In genomic region chr5:72465601-72466563, GRCh38 we compare ENCODE assay signal across 1 cellular context.
TF ChIP-seq lines count a peak whose summit lies in the region.

No MANE protein-coding gene starts in this region.

TF ChIP-seq in GM12878, 131 proteins besides CTCF, POLR2A, EP300 and RAD21 (continued from another document and continues in another):
- no peak for TF ChIP-seq USF1 (IDR thresholded peaks at IDR 0.05; ENCODE audit: borderline replicate concordance, extremely low read length, insufficient read depth, low read depth, low read length)
- TF ChIP-seq JUNB (IDR thresholded peaks at IDR 0.05): peak; percentile 87
- TF ChIP-seq PAX8 (IDR thresholded peaks at IDR 0.05): no peak
- TF ChIP-seq SIX5 (IDR thresholded peaks at IDR 0.05; ENCODE audit: low read depth, low read length, severe bottlenecking): no peak
- no peak for TF ChIP-seq RELA (IDR thresholded peaks at IDR 0.05; ENCODE audit: borderline replicate concordance, partially characterized antibody)
- TF ChIP-seq PBX3 (IDR thresholded peaks at IDR 0.05; ENCODE audit: insufficient replicate concordance, low read depth, low read length): no peak
- TF ChIP-seq GABPA (IDR thresholded peaks at IDR 0.05; ENCODE audit: low read depth): peak; percentile 38; the same call in 1 of the 2 replicates
- TF ChIP-seq MAX (IDR thresholded peaks at IDR 0.05; ENCODE audit: low read depth, low read length): no peak
- TF ChIP-seq RELB (IDR thresholded peaks at IDR 0.05; ENCODE audit: low read depth): peak; percentile 97
- no peak for TF ChIP-seq RFX5 (IDR thresholded peaks at IDR 0.05; ENCODE audit: low read depth, low read length)
- peak; percentile 37; the same call in 1 of the 2 replicates for TF ChIP-seq ZNF217 (IDR thresholded peaks at IDR 0.05)
- TF ChIP-seq MTA3 (IDR thresholded peaks at IDR 0.05; ENCODE audit: borderline replicate concordance, low read length): peak; percentile 78
- TF ChIP-seq ZNF274 (IDR thresholded peaks at IDR 0.05; ENCODE audit: insufficient read depth, insufficient read length): no peak
- TF ChIP-seq E4F1 (IDR thresholded peaks at IDR 0.05; ENCODE audit: borderline replicate concordance, partially characterized antibody): no peak
- TF ChIP-seq ZSCAN29 (IDR thresholded peaks at IDR 0.05): no peak; the same call in 1 of the 2 replicates
- peak; percentile 84 for TF ChIP-seq CUX1 (IDR thresholded peaks at IDR 0.05; ENCODE audit: insufficient replicate concordance, low read depth, low read length)
- no peak for TF ChIP-seq LARP7 (IDR thresholded peaks at IDR 0.05)
- no peak for TF ChIP-seq CEBPB (IDR thresholded peaks at IDR 0.05; ENCODE audit: borderline replicate concordance in 1 of 2, low read depth in 2 of 2, low read length in 2 of 2)
- peak; percentile 72; the same call in 1 of the 2 replicates for TF ChIP-seq TCF7 (IDR thresholded peaks at IDR 0.05; ENCODE audit: borderline replicate concordance)
- TF ChIP-seq CHD4 (IDR thresholded peaks at IDR 0.05): no peak
- peak; percentile 80 for TF ChIP-seq MLLT1 (IDR thresholded peaks at IDR 0.05)
- peak; percentile 77; the same call in 1 of the 2 replicates for TF ChIP-seq PML (IDR thresholded peaks at IDR 0.05; ENCODE audit: low read length)
- no peak; the same call in 1 of the 2 replicates for TF ChIP-seq RCOR1 (conservative IDR thresholded peaks at IDR 0.05; ENCODE audit: low read depth, low read length)
- TF ChIP-seq SREBF1 (IDR thresholded peaks at IDR 0.05; ENCODE audit: low read length): no peak
- TF ChIP-seq ELK1 (IDR thresholded peaks at IDR 0.05; ENCODE audit: low read depth, low read length): no peak
- TF ChIP-seq SIN3A (IDR thresholded peaks at IDR 0.05; ENCODE audit: low read depth, low read length): no peak
- TF ChIP-seq SMC3 (IDR thresholded peaks at IDR 0.05; ENCODE audit: borderline replicate concordance, low read length): peak; percentile 21; the same call in 1 of the 2 replicates
- TF ChIP-seq SMARCA5 (IDR thresholded peaks at IDR 0.05): peak; percentile 68
- TF ChIP-seq ETV6 (conservative IDR thresholded peaks at IDR 0.05 in 1 of 2, IDR thresholded peaks at IDR 0.05 in 1 of 2; ENCODE audit: borderline replicate concordance in 1 of 2, low read depth in 1 of 2): peak in 1 of 2 experiments; percentile 62; a peak in 2 of 4 replicates
- no peak; the same call in 1 of the 2 replicates for TF ChIP-seq PKNOX1 (IDR thresholded peaks at IDR 0.05)
- no peak for TF ChIP-seq E2F8 (IDR thresholded peaks at IDR 0.05; ENCODE audit: low read depth, partially characterized antibody)
- no peak for TF ChIP-seq FOS (IDR thresholded peaks at IDR 0.05; ENCODE audit: borderline replicate concordance, extremely low read depth, insufficient read length)
- 0 out of 2 replicates have a peak, but pooled peaks have one; percentile 93 for TF ChIP-seq ASH2L (IDR thresholded peaks at IDR 0.05; ENCODE audit: borderline replicate concordance, low read depth)
- TF ChIP-seq IKZF1 (conservative IDR thresholded peaks at IDR 0.05): peak; percentile 98
- TF ChIP-seq KAT2A (conservative IDR thresholded peaks at IDR 0.05; ENCODE audit: control insufficient read depth, low read depth, low read length): no peak
- peak; percentile 99 for TF ChIP-seq NFIC (IDR thresholded peaks at IDR 0.05; ENCODE audit: low read depth, low read length)
- TF ChIP-seq BCL3 (IDR thresholded peaks at IDR 0.05; ENCODE audit: borderline replicate concordance, insufficient read depth, low read depth, low read length, poor library complexity, severe bottlenecking): peak; percentile 97
- TF ChIP-seq MYB (IDR thresholded peaks at IDR 0.05; ENCODE audit: borderline replicate concordance, low read depth, low read length): no peak; the same call in 1 of the 2 replicates
- TF ChIP-seq RAD51 (IDR thresholded peaks at IDR 0.05): no peak
- TF ChIP-seq MEF2B (IDR thresholded peaks at IDR 0.05; ENCODE audit: partially characterized antibody, poor library complexity, severe bottlenecking): peak; percentile 85
